Comparison of ENCODE assay signal across 9 cellular contexts in the genomic region with DNA sequence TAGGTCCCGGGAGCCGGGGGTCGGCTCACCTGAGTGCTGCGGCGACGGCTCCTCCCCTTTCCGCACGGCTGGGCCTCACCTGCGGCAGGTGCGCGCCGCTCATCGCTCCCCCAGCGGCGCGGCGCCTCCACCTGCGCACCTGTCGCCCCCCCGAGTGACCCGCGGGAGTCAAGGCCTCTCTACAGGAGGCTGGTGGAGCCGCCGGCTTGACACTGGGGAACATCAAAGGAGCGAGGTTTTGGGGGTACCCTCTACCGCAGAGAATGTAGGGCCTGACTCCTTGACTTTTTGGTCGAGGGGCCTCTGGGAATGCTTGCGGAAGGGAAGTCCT. TPM values are rescaled to one million over a fixed set of nuclear protein-coding genes. Genes with fewer than 3 reads are reported as not detected.
DNase-seq lines count a peak whose midpoint lies in the region; ATAC-seq lines count a peak whose summit lies in the region.
"Had no signal": no experiment of that assay in that cellular context is flagged by ENCODE, and none has a peak within 500 bp of the region (broad histone marks: within the 10 kb centered on the region; RNA-seq: fewer than 3 reads in every experiment).

No MANE protein-coding gene starts in this region.

- H3K4me1 ChIP-seq in iPS-20b (ENCODE audit: insufficient read depth, low read length) (peaks cover 5% of the 10 kb centered on the region; the same call in 1 of the 2 replicates), thymus (ENCODE audit: control insufficient read depth, insufficient read depth, low read length) (peaks cover 24% of the 10 kb centered on the region)

- H3K9me3 ChIP-seq in SK-N-MC (ENCODE audit: low read depth, low read length), result no peaks in the 10 kb centered on the region
- H3K9me3 ChIP-seq in iPS-20b (ENCODE audit: insufficient read depth, low read depth, low read length), result no peaks in the 10 kb centered on the region
- no peaks in the 10 kb centered on the region for H3K9me3 ChIP-seq in thymus (ENCODE audit: control insufficient read depth)

- H3K27ac ChIP-seq in SK-N-MC, result no peak overlapping the region
- no peak overlapping the region for H3K27ac ChIP-seq in iPS-20b (ENCODE audit: low read length)
- H3K27ac ChIP-seq in thymus (ENCODE audit: low read depth), result no peak overlapping the region

- no peaks in the 10 kb centered on the region for H3K36me3 Mint-ChIP-seq in activated CD4-positive, alpha-beta T cell treated with anti-CD3 and anti-CD28 coated beads, Interleukin-2, amount 10 ng/mL, durations not matched to agents 7 days and 5 days (ENCODE audit: low read depth)
- no peaks in the 10 kb centered on the region for H3K36me3 Mint-ChIP-seq in activated T-helper 17 cell treated with anti-CD3 and anti-CD28 coated beads, Interleukin-2, amount 50 U/mL, for 72 hours (ENCODE audit: low read depth)
- H3K36me3 Mint-ChIP-seq: natural killer cell treated with Interleukin-12 subunit alpha and Interleukin-12 subunit beta and Interleukin-15 and Interleukin-18, amount 100 ng/mL, for 72 hours had no signal

- H3K4me3 ChIP-seq in SK-N-MC (peak overlapping the region; percentile 82), iPS-20b (ENCODE audit: low read length) (peak overlapping the region; percentile 50; the same call in 1 of the 2 replicates), thymus (ENCODE audit: low read length) (peak overlapping the region; percentile 73)

- POLR2A ChIA-PET in activated CD4-positive, alpha-beta T cell treated with anti-CD3 and anti-CD28 coated beads, Interleukin-2, amount 10 ng/mL, durations not matched to agents 7 days and 5 days (lab: Charles Lee), result interaction anchor here (0.5 to 1.6 kb wide), 4 partner anchors 9 to 281 kb away, joined by 3 to 8 read pairs (median 6); no protein-coding TSS in a partner anchor

- CTCF ChIA-PET in activated CD4-positive, alpha-beta T cell treated with anti-CD3 and anti-CD28 coated beads, Interleukin-2, amount 10 ng/mL, durations not matched to agents 7 days and 5 days (lab: Charles Lee), result interaction anchor here (0.9 to 2.4 kb wide), 9 partner anchors 11 to 446 kb away, joined by 3 to 12 read pairs (median 4); no protein-coding TSS in a partner anchor

- peaks cover 21% of the 10 kb centered on the region for H3K4me1 Mint-ChIP-seq in activated CD4-positive, alpha-beta T cell treated with anti-CD3 and anti-CD28 coated beads, Interleukin-2, amount 10 ng/mL, durations not matched to agents 7 days and 5 days
- H3K4me1 Mint-ChIP-seq in activated T-helper 17 cell treated with anti-CD3 and anti-CD28 coated beads, Interleukin-2, amount 50 U/mL, for 72 hours, result no peaks in the 10 kb centered on the region

- H3K36me3 ChIP-seq in SK-N-MC (ENCODE audit: insufficient read depth, low read length) (no peaks in the 10 kb centered on the region), iPS-20b (ENCODE audit: insufficient read depth, low read depth, low read length) (no peaks in the 10 kb centered on the region), thymus (ENCODE audit: control insufficient read depth, insufficient read depth) (no peaks in the 10 kb centered on the region)

- H3K27ac Mint-ChIP-seq in activated CD4-positive, alpha-beta T cell treated with anti-CD3 and anti-CD28 coated beads, Interleukin-2, amount 10 ng/mL, durations not matched to agents 7 days and 5 days, result peak overlapping the region; percentile 41
- no peak overlapping the region for H3K27ac Mint-ChIP-seq in activated T-helper 17 cell treated with anti-CD3 and anti-CD28 coated beads, Interleukin-2, amount 50 U/mL, for 72 hours
- H3K27ac Mint-ChIP-seq: natural killer cell treated with Interleukin-12 subunit alpha and Interleukin-12 subunit beta and Interleukin-15 and Interleukin-18, amount 100 ng/mL, for 72 hours had no signal

- no peak for ATAC-seq in GM19455 (IDR thresholded peaks at IDR 0.05; ENCODE audit: unreplicated experiment)
- ATAC-seq in activated T-helper 17 cell treated with anti-CD3 and anti-CD28 coated beads, Interleukin-2, amount 50 U/mL, for 72 hours (replicated peaks), result no peak

- peak overlapping the region; percentile 5 for H3K9ac ChIP-seq in SK-N-MC (ENCODE audit: insufficient read length)
- no peak overlapping the region for H3K9ac ChIP-seq in iPS-20b (ENCODE audit: low read depth, low read length)

- H3K9me3 Mint-ChIP-seq in activated CD4-positive, alpha-beta T cell treated with anti-CD3 and anti-CD28 coated beads, Interleukin-2, amount 10 ng/mL, durations not matched to agents 7 days and 5 days, result no peaks in the 10 kb centered on the region
- no peaks in the 10 kb centered on the region for H3K9me3 Mint-ChIP-seq in activated T-helper 17 cell treated with anti-CD3 and anti-CD28 coated beads, Interleukin-2, amount 50 U/mL, for 72 hours
- H3K9me3 Mint-ChIP-seq: natural killer cell treated with Interleukin-12 subunit alpha and Interleukin-12 subunit beta and Interleukin-15 and Interleukin-18, amount 100 ng/mL, for 72 hours had no signal

- no peak for DNase-seq in activated CD4-positive, alpha-beta T cell treated with anti-CD3 and anti-CD28 coated beads, Interleukin-2, amount 10 ng/mL, durations not matched to agents 7 days and 5 days
- no peak for DNase-seq in activated CD4-positive, alpha-beta T cell treated with anti-CD3 and anti-CD28 coated beads, Interleukin-2, amount 50 U/mL, for 4 hours
- no peak for DNase-seq in SK-N-MC (ENCODE audit: low read depth, low spot score)
- no peak for DNase-seq in central memory CD4-positive, alpha-beta T cell

- no peak overlapping the region for H3K4me3 Mint-ChIP-seq in activated CD4-positive, alpha-beta T cell treated with anti-CD3 and anti-CD28 coated beads, Interleukin-2, amount 10 ng/mL, durations not matched to agents 7 days and 5 days
- no peak overlapping the region for H3K4me3 Mint-ChIP-seq in activated T-helper 17 cell treated with anti-CD3 and anti-CD28 coated beads, Interleukin-2, amount 50 U/mL, for 72 hours

- peaks cover 4% of the 10 kb centered on the region for H3K27me3 Mint-ChIP-seq in activated CD4-positive, alpha-beta T cell treated with anti-CD3 and anti-CD28 coated beads, Interleukin-2, amount 10 ng/mL, durations not matched to agents 7 days and 5 days
- H3K27me3 Mint-ChIP-seq in activated T-helper 17 cell treated with anti-CD3 and anti-CD28 coated beads, Interleukin-2, amount 50 U/mL, for 72 hours, result no peaks in the 10 kb centered on the region

- WGBS in thymus, result 11% methylated on average over 28 of the region's 28 CpGs

- H3K27me3 ChIP-seq in iPS-20b (ENCODE audit: insufficient read depth, low read length), result peaks cover 94% of the 10 kb centered on the region
- H3K27me3 ChIP-seq in thymus (ENCODE audit: control insufficient read depth, insufficient read depth), result peaks cover 32% of the 10 kb centered on the region

RNA-seq across cellular contexts. Expression of gene IER5L, which starts 0.5 kb away (rescaled TPM):
- 1 to 10 TPM; 1.8 to 2.3 TPM for total RNA-seq in activated CD4-positive, alpha-beta T cell treated with anti-CD3 and anti-CD28 coated beads, Interleukin-2, amount 10 ng/mL, durations not matched to agents 7 days and 5 days
- 13.7 TPM for polyA plus RNA-seq in thymus
- total RNA-seq in activated T-helper 17 cell treated with anti-CD3 and anti-CD28 coated beads, Interleukin-2, amount 50 U/mL, for 72 hours, result 1 to 10 TPM in 1 of 2 donors, under 1 TPM in 1; 0.67 to 2.2 TPM
